8 cellular contexts compared by ENCODE assay signal in the genomic region with DNA sequence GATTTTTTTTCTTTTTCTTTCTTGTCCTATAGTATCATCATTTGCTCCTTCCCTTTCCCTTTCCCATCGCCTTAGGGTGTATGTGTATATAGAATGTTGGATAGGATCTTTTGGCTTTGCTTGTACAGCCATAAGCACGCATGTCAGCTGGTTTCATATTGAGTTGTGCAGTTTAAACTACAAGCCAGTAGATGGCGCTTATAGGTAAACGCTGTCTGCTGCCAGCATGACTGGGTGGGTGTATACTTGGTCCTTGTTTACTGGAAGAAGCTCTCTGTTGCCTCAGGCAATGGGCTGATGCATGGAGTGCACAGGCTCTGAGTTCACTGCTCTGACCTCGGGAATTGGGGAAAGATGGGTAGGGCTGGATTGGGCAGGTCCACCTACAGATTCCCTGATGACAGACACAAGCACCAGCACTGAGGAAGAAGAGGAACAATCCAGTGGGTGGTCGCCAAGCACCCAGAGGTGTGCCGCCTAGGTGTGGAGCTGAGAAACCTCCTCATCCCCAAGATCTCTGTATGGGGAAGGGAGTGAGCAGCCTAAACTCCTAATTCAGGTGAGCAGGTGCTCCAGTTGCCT.
DNase-seq lines count a peak whose midpoint lies in the region; ATAC-seq and TF ChIP-seq lines count a peak whose summit lies in the region.

No MANE protein-coding gene starts in this region.

- no peak overlapping the region for H3K27ac ChIP-seq in RWPE1
- H3K27ac ChIP-seq in iPS DF 6.9 (ENCODE audit: low read length): no peak overlapping the region
- no peak overlapping the region for H3K27ac ChIP-seq in tibial artery

- POLR2A ChIA-PET in RWPE1 (lab: Yijun Ruan, JAX; ENCODE audit: low non-redundant PET): no interaction called here

- ATAC-seq in GM21526 (IDR thresholded peaks at IDR 0.05; ENCODE audit: low FRiP score, unreplicated experiment): peak; percentile 74

- CTCF ChIA-PET in RWPE1 (lab: Yijun Ruan, JAX): interaction anchor here (0.6 to 2.9 kb wide), 2 partner anchors 8 to 54 kb away, joined by 7 to 17 read pairs; no protein-coding TSS in a partner anchor

- H3K9me3 ChIP-seq in iPS DF 6.9 (ENCODE audit: control insufficient read depth, insufficient read depth, low read length): no peaks in the 10 kb centered on the region
- no peaks in the 10 kb centered on the region for H3K9me3 ChIP-seq in tibial artery

- WGBS in iPS DF 6.9 (ENCODE audit: insufficient coverage, insufficient read length): no CpG with 5 or more reads among the region's 7 CpGs

- H3K27me3 ChIP-seq in iPS DF 6.9 (ENCODE audit: control insufficient read depth, insufficient read depth, low read length): no peaks in the 10 kb centered on the region
- no peaks in the 10 kb centered on the region for H3K27me3 ChIP-seq in tibial artery

- intact Hi-C loops in tibial artery (cut with DNase I; ENCODE audit: low total_unique reads): no loop called here

- DNase-seq in HK-2 (ENCODE audit: unreplicated experiment) (peak; percentile 24), RWPE1 (ENCODE audit: low spot score) (peak; percentile 8), iPS DF 6.9 (ENCODE audit: low read depth, low spot score) (peak; percentile 22), NCI-H2227 treated with DMSO at 0.1 percent for 48 hours (lab: John Stamatoyannopoulos, UW) (no peak), tibial artery (no peak)
- DNase-seq in stimulated activated CD4-positive, alpha-beta T cell treated with anti-CD3 and anti-CD28 coated beads, Interleukin-4, amount 100 ng/mL, for 24 hours: no peak

- TF ChIP-seq CTCF in GM12872 (IDR thresholded peaks at IDR 0.05; ENCODE audit: insufficient read depth, low read depth, low read length) (peak; percentile 78), RWPE1 (conservative IDR thresholded peaks at IDR 0.05; ENCODE audit: low read depth) (peak; percentile 47), tibial artery (IDR thresholded peaks at IDR 0.05) (peak in 1 of 2 experiments; percentile 10)

- H3K4me3 ChIP-seq in iPS DF 6.9 (ENCODE audit: low read length): no peak overlapping the region
- H3K4me3 ChIP-seq in tibial artery: no peak overlapping the region

- H3K36me3 ChIP-seq in iPS DF 6.9 (ENCODE audit: control insufficient read depth, insufficient read depth, low read length) (no peaks in the 10 kb centered on the region), tibial artery (no peaks in the 10 kb centered on the region)

- no peaks in the 10 kb centered on the region for H3K4me1 ChIP-seq in iPS DF 6.9 (ENCODE audit: control insufficient read depth, insufficient read depth, low read length)
- H3K4me1 ChIP-seq in tibial artery: no peaks in the 10 kb centered on the region

Comparison
In these comparisons a context has a peak if more than half of its experiments do, and no peak if none do; other contexts are left out.
1. DNase-seq: peak in HK-2 (single experiment), RWPE1 (single experiment) and iPS DF 6.9 (single experiment); none in NCI-H2227 treated with DMSO at 0.1 percent for 48 hours (single experiment), tibial artery (0 of 2) and stimulated activated CD4-positive, alpha-beta T cell treated with anti-CD3 and anti-CD28 coated beads, Interleukin-4, amount 100 ng/mL, for 24 hours (single experiment).